Comparison of ENCODE assay signal across 20 cellular contexts in the genomic region with DNA sequence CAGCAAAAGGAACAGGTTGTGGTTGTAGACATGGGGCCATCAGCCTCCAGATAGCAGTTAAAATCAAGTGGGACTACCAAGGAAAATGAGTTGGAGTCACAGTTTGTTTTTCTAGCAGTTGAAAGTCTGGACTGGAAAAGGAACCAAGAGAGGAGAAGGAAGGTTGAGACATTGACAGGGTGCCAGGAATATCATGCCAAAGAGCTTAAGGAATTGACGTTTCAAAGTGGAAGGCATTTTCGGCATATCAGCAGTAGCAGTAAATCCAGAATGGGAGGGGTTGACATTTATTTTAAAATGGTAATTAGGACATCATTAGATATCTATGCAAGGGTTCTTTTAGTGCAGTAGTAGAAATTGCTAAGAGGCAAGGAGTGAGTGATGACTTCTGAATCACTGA.
"Had no signal": no experiment of that assay in that cellular context is flagged by ENCODE, and none has a peak within 500 bp of the region (broad histone marks: within the 10 kb centered on the region; RNA-seq: fewer than 3 reads in every experiment).

No MANE protein-coding gene starts in this region.

- H3K4me1 Mint-ChIP-seq: naive thymus-derived CD4-positive, alpha-beta T cell; nephron progenitor cell had no signal

- ATAC-seq: gastrocnemius medialis; naive thymus-derived CD4-positive, alpha-beta T cell had no signal

- H3K36me3 Mint-ChIP-seq: naive thymus-derived CD4-positive, alpha-beta T cell had no signal

- H3K9me3 ChIP-seq: gastrocnemius medialis, right atrium auricular region, thyroid gland, upper lobe of left lung, uterus had no signal

- H3K27me3 Mint-ChIP-seq: naive thymus-derived CD4-positive, alpha-beta T cell had no signal

- DNase-seq: cerebellar nuclear complex; dermis blood vessel endothelial cell; erythroblast; gastrocnemius medialis; glutamatergic neuron; kidney glomerular epithelial cell; mesendoderm; naive thymus-derived CD4-positive, alpha-beta T cell; nephron progenitor cell; stimulated activated CD4-positive, alpha-beta T cell treated with anti-CD3 and anti-CD28 coated beads, Interleukin-15, amount 100 ng/mL, for 24 hours; stimulated activated CD4-positive, alpha-beta T cell treated with anti-CD3 and anti-CD28 coated beads, Interleukin-2, amount 100 ng/mL, for 24 hours; stimulated activated naive CD4-positive, alpha-beta T cell; thyroid gland; upper lobe of left lung; uterus had no signal

- H3K4me3 Mint-ChIP-seq: naive thymus-derived CD4-positive, alpha-beta T cell; nephron progenitor cell had no signal

- H3K27ac Mint-ChIP-seq: naive thymus-derived CD4-positive, alpha-beta T cell; nephron progenitor cell had no signal

- H3K4me3 ChIP-seq: cardiac muscle cell, gastrocnemius medialis, right atrium auricular region, thyroid gland, upper lobe of left lung, uterus had no signal

- H3K36me3 ChIP-seq: cardiac muscle cell, gastrocnemius medialis, right atrium auricular region, thyroid gland, upper lobe of left lung, uterus had no signal

- H3K9me3 Mint-ChIP-seq: nephron progenitor cell had no signal

- H3K27me3 ChIP-seq: cardiac muscle cell, gastrocnemius medialis, right atrium auricular region, thyroid gland, upper lobe of left lung, uterus had no signal

- H3K4me1 ChIP-seq: gastrocnemius medialis, right atrium auricular region, thyroid gland, upper lobe of left lung, uterus had no signal

- FAIRE-seq: colon, endothelial cell of umbilical vein, islet of Langerhans had no signal

- H3K27ac ChIP-seq: cardiac muscle cell, gastrocnemius medialis, right atrium auricular region, thyroid gland, upper lobe of left lung, uterus had no signal
